ENCODE assay signal across 6 cellular contexts in genomic region chr20:52654552-52654951, GRCh38.
"Had no signal": no experiment of that assay in that cellular context is flagged by ENCODE, and none has a peak within 500 bp of the region (broad histone marks: within the 10 kb centered on the region; RNA-seq: fewer than 3 reads in every experiment).

No MANE protein-coding gene starts in this region.

- H3K4me2 ChIP-seq: GM23338 had no signal

- H2AFZ ChIP-seq: GM23338 had no signal

- DNase-seq: H9, HCEC 1CT, KBM-7 had no signal

- H3K4me3 ChIP-seq: GM23338 had no signal

- ATAC-seq: GM23338, HepG2 had no signal

- H3K27ac ChIP-seq: HL-60 had no signal
